16 cellular contexts compared by ENCODE assay signal in the genomic region with DNA sequence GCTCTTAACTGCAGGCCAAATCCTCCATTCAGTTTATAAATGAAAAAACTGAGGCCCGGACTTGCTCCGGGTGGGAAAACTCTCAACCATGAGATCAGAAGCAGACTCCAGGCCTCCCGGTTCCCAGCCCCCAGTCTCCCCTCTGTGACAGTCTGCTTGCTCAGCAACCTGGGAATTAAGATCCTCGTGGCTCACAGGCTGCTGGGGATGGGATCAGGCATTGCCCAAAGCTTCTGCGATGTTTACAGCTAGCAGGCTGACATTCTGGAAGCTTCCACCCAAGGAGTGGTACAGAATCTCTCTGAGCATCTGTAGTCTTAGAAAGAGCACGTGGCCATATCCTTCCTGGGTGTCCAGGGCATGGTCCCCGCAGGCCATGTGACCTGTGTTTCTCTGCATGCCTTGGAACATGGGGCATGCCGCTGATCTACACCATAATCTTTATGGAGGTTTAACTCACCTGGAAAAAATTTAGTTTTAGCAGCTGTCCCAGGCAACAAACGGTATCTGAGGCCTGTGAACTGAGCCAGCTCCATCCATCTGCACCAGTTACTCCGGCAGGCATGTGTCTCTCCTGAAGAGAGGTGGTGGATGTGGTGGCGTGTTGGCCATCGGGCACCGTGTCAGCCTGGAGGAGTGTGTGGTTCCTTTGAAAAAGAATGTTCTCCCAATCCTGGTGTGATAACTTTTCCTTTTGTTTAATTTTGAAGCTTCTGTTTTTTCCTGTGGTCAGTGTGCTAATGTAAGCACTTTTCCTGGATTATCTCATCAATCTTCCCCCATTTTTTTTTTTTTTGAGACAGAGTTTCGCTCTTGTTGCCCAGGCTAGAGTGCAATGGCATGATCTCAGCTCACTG. TPM values are rescaled to one million over a fixed set of nuclear protein-coding genes. Genes with fewer than 3 reads are reported as not detected.
DNase-seq lines count a peak whose midpoint lies in the region; TF ChIP-seq lines count a peak whose summit lies in the region.
"Had no signal": no experiment of that assay in that cellular context is flagged by ENCODE, and none has a peak within 500 bp of the region (broad histone marks: within the 10 kb centered on the region; RNA-seq: fewer than 3 reads in every experiment).

No MANE protein-coding gene starts in this region.

- H3K27ac ChIP-seq in BLaER1 (no peak overlapping the region), RWPE1 (peak overlapping the region; percentile 18), brain microvascular endothelial cell (no peak overlapping the region)

- peaks cover 86% of the 10 kb centered on the region for H3K4me1 ChIP-seq in BLaER1

- no peaks in the 10 kb centered on the region for H3K27me3 Mint-ChIP-seq in osteocyte (ENCODE audit: unreplicated experiment)

- no peak overlapping the region for H3K9ac ChIP-seq in BLaER1

- DNase-seq in RWPE1 (ENCODE audit: low spot score) (no peak), fibroblast of the aortic adventitia (ENCODE audit: low read depth) (no peak), osteocyte (ENCODE audit: extremely low spot score, unreplicated experiment) (no peak), NCI-H2029 (lab: John Stamatoyannopoulos, UW) (no peak), brain microvascular endothelial cell (no peak), GM13977 (ENCODE audit: low spot score) (no peak)
- no peak for DNase-seq in activated CD4-positive, alpha-beta T cell treated with anti-CD3 and anti-CD28 coated beads for 1 hour
- DNase-seq: ACHN; immature natural killer cell; NCI-H2029 treated with DMSO at 0.1 percent for 48 hours; stimulated activated CD4-positive, alpha-beta T cell treated with anti-CD3 and anti-CD28 coated beads, Interleukin-15, amount 100 ng/mL, for 24 hours; substantia nigra; T-cell had no signal

- H3K9me3 ChIP-seq in BLaER1, result no peaks in the 10 kb centered on the region
- H3K9me3 ChIP-seq: mucosa of descending colon, psoas muscle had no signal

- no peak overlapping the region for H3K4me3 Mint-ChIP-seq in osteocyte (ENCODE audit: unreplicated experiment)
- H3K4me3 Mint-ChIP-seq: immature natural killer cell, T-cell had no signal

- TF ChIP-seq CTCF in RWPE1 (conservative IDR thresholded peaks at IDR 0.05; ENCODE audit: low read depth) (no peak), fibroblast of the aortic adventitia (IDR thresholded peaks at IDR 0.05; ENCODE audit: insufficient read depth, low read length) (no peak), osteocyte (IDR thresholded peaks at IDR 0.05) (no peak), brain microvascular endothelial cell (IDR thresholded peaks at IDR 0.05; ENCODE audit: low read depth, low read length, missing control alignments) (no peak), GM13977 (IDR thresholded peaks at IDR 0.05; ENCODE audit: extremely low read depth, insufficient read depth, missing control alignments) (no peak)

- in situ Hi-C loops in brain microvascular endothelial cell (cut with HindIII; ENCODE audit: low pct_ligation_motif_present, low sequenced_read_pairs), result no loop called here
- in situ Hi-C loops in GM13977 (cut with MboI; ENCODE audit: low pct_unique_long_range_greater_than_20kb, low sequenced_read_pairs, unreplicated experiment), result no loop called here

- no peaks in the 10 kb centered on the region for H3K27me3 ChIP-seq in BLaER1
- H3K27me3 ChIP-seq in brain microvascular endothelial cell (replicated peaks), result no peaks in the 10 kb centered on the region

- H3K27ac Mint-ChIP-seq in osteocyte (ENCODE audit: unreplicated experiment), result peak overlapping the region; percentile 94
- H3K27ac Mint-ChIP-seq: immature natural killer cell, T-cell had no signal

- peaks cover 63% of the 10 kb centered on the region for H4K20me1 ChIP-seq in BLaER1

- CTCF ChIA-PET in RWPE1 (lab: Yijun Ruan, JAX), result interaction anchor here (0.6 kb wide), 2 partner anchors 17 to 432 kb away, joined by 4 to 5 read pairs; no protein-coding TSS in a partner anchor

- H3K36me3 Mint-ChIP-seq in osteocyte (ENCODE audit: unreplicated experiment), result no peaks in the 10 kb centered on the region
- H3K36me3 Mint-ChIP-seq: immature natural killer cell, T-cell had no signal

- H3K4me3 ChIP-seq in BLaER1 (no peak overlapping the region), fibroblast of the aortic adventitia (ENCODE audit: low read depth, low read length) (peak overlapping the region; percentile 28), brain microvascular endothelial cell (ENCODE audit: low read depth, low read length) (no peak overlapping the region)
- H3K4me3 ChIP-seq: mucosa of descending colon, psoas muscle had no signal

- peaks cover 34% of the 10 kb centered on the region for H3K36me3 ChIP-seq in BLaER1
- H3K36me3 ChIP-seq in brain microvascular endothelial cell (replicated peaks), result no peaks in the 10 kb centered on the region

- H3K4me1 Mint-ChIP-seq in osteocyte (ENCODE audit: unreplicated experiment), result peaks cover 64% of the 10 kb centered on the region
- H3K4me1 Mint-ChIP-seq: immature natural killer cell, T-cell had no signal

- no peaks in the 10 kb centered on the region for H3K9me3 Mint-ChIP-seq in osteocyte (ENCODE audit: unreplicated experiment)
- H3K9me3 Mint-ChIP-seq: T-cell had no signal

- peak overlapping the region; percentile 49; the same call in 1 of the 2 replicates for H3K4me2 ChIP-seq in BLaER1

- POLR2A ChIA-PET in RWPE1 (lab: Yijun Ruan, JAX; ENCODE audit: low non-redundant PET), result no interaction called here

RNA-seq across cellular contexts. Expression of gene FBLN1, which starts 7.9 kb away (rescaled TPM):
- total RNA-seq in fibroblast of the aortic adventitia (ENCODE audit: low replicate concordance) (335 and 561 TPM in 2 replicates), osteocyte (211 and 240 TPM in 2 replicates)
